In genomic region chr7:130733866-130734524, GRCh38 we compare ENCODE assay signal across 8 cellular contexts.
DNase-seq lines count a peak whose midpoint lies in the region.

TSS of gene KLF14 (minus strand) at chr7:130734207. CDS start at chr7:130734033, 174 bp downstream.

- H3K36me3 Mint-ChIP-seq in activated naive CD8-positive, alpha-beta T cell = no peaks in the 10 kb centered on the region

- peaks cover 83% of the 10 kb centered on the region for H3K27me3 ChIP-seq in NT2/D1 (ENCODE audit: insufficient read depth, insufficient read length)

- H3K4me3 ChIP-seq in NT2/D1 (ENCODE audit: insufficient read length, low read depth) (peak within 1 kb of the TSS; percentile 39), iPS-18c (ENCODE audit: insufficient read depth, low read depth, low read length) (peak within 1 kb of the TSS; percentile 52)

- H3K4me1 ChIP-seq in NT2/D1 (ENCODE audit: insufficient read depth, insufficient read length) = no peaks in the 10 kb centered on the region

- H3K27ac Mint-ChIP-seq in activated naive CD8-positive, alpha-beta T cell = no peak within 1 kb of the TSS

- H3K4me1 Mint-ChIP-seq in activated naive CD8-positive, alpha-beta T cell (ENCODE audit: low read depth) = peaks cover 8% of the 10 kb centered on the region

- H3K9me3 ChIP-seq in NT2/D1 (ENCODE audit: insufficient read depth, low read length) (peaks cover 13% of the 10 kb centered on the region; the same call in 1 of the 2 replicates), iPS-18c (ENCODE audit: control insufficient read depth, insufficient read depth, low read length) (peaks cover 10% of the 10 kb centered on the region)

- H3K9me3 Mint-ChIP-seq in activated naive CD8-positive, alpha-beta T cell (ENCODE audit: low read depth) = no peaks in the 10 kb centered on the region

- H3K9ac ChIP-seq in NT2/D1 (ENCODE audit: insufficient read length, low read depth) = no peak within 1 kb of the TSS

- H3K27me3 Mint-ChIP-seq in activated naive CD8-positive, alpha-beta T cell = peaks cover 64% of the 10 kb centered on the region

- peak within 1 kb of the TSS; percentile 88 for H3K4me3 Mint-ChIP-seq in activated naive CD8-positive, alpha-beta T cell

- no peaks in the 10 kb centered on the region for H3K36me3 ChIP-seq in NT2/D1 (ENCODE audit: insufficient read depth, insufficient read length, low read length)

- peak; percentile 47 for DNase-seq in NCI-H82 (lab: John Stamatoyannopoulos, UW)
- no peak for DNase-seq in NCI-H82 treated with DMSO at 0.1 percent for 48 hours (lab: John Stamatoyannopoulos, UW; ENCODE audit: unreplicated experiment)
- no peak for DNase-seq in NT2/D1 (ENCODE audit: low read depth, low spot score)
- DNase-seq in stimulated activated CD4-positive, alpha-beta T cell treated with anti-CD3 and anti-CD28 coated beads, Interleukin-2, amount 100 ng/mL, for 4 hours (ENCODE audit: low read depth) = peak; percentile 56
- no peak for DNase-seq in NAMALWA (ENCODE audit: low spot score)
- no peak for DNase-seq in cerebellar nuclear complex (lab: John Stamatoyannopoulos, UW)

Comparison
In these comparisons a context has a peak if more than half of its experiments do, and no peak if none do; other contexts are left out.
1. DNase-seq: peak in NCI-H82 (single experiment) and stimulated activated CD4-positive, alpha-beta T cell treated with anti-CD3 and anti-CD28 coated beads, Interleukin-2, amount 100 ng/mL, for 4 hours (single experiment); none in NCI-H82 treated with DMSO at 0.1 percent for 48 hours (single experiment), NT2/D1 (single experiment), NAMALWA (single experiment) and cerebellar nuclear complex (0 of 2).